15 cellular contexts compared by ENCODE assay signal in the genomic region with DNA sequence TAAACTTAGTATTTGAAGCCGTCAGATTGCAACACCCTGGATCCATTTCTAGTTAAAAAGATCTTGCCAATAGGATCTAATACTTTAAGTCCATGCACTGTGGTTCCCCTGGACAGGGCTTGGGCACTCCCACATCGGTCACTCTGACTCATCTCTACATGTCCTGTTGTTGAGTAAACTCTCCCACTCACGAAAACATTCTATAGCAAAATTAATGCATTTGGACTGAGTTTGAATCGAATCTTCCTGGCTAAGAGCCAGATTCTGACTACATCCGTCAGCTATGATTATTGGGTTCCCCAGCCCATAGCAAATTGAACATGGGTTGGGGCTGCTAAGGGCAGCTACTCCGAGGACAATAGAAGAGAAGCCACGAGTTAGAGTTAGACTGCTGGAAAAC.
DNase-seq lines count a peak whose midpoint lies in the region; ATAC-seq and TF ChIP-seq lines count a peak whose summit lies in the region.
"Had no signal": no experiment of that assay in that cellular context is flagged by ENCODE, and none has a peak within 500 bp of the region (broad histone marks: within the 10 kb centered on the region; RNA-seq: fewer than 3 reads in every experiment).

No MANE protein-coding gene starts in this region.

- H3K4me2 ChIP-seq in MM.1S (ENCODE audit: low read depth, low read length), result no peak overlapping the region

- TF ChIP-seq CTCF in BJ (IDR thresholded peaks at IDR 0.05; ENCODE audit: insufficient read depth, low read depth, low read length) (no peak), brain microvascular endothelial cell (IDR thresholded peaks at IDR 0.05; ENCODE audit: low read depth, low read length, missing control alignments) (no peak), MM.1S (IDR thresholded peaks at IDR 0.05; ENCODE audit: low read length) (no peak), nephron progenitor cell (IDR thresholded peaks at IDR 0.05) (no peak)

- H3K9me3 Mint-ChIP-seq in nephron progenitor cell, result no peaks in the 10 kb centered on the region
- H3K9me3 Mint-ChIP-seq: memory B cell had no signal

- H3K4me1 ChIP-seq in SJCRH30 (no peaks in the 10 kb centered on the region), MM.1S (ENCODE audit: low read length) (no peaks in the 10 kb centered on the region)
- H3K4me1 ChIP-seq: transverse colon had no signal

- H3K4me3 ChIP-seq in BJ (ENCODE audit: low read depth, low read length) (no peak overlapping the region), brain microvascular endothelial cell (ENCODE audit: low read depth, low read length) (no peak overlapping the region), SJCRH30 (no peak overlapping the region), MM.1S (ENCODE audit: low read length) (no peak overlapping the region)
- H3K4me3 ChIP-seq: heart right ventricle, transverse colon had no signal

- H3K27me3 ChIP-seq in BJ (ENCODE audit: control insufficient read depth, insufficient read depth, low read length), result no peaks in the 10 kb centered on the region
- no peaks in the 10 kb centered on the region for H3K27me3 ChIP-seq in brain microvascular endothelial cell (replicated peaks)
- no peaks in the 10 kb centered on the region for H3K27me3 ChIP-seq in SJCRH30
- no peaks in the 10 kb centered on the region for H3K27me3 ChIP-seq in MM.1S (replicated peaks; ENCODE audit: insufficient read depth, low read length)
- H3K27me3 ChIP-seq: transverse colon had no signal

- DNase-seq in BJ (ENCODE audit: low read depth) (peak; percentile 74), LHCN-M2 (ENCODE audit: low read depth) (peak; percentile 76), brain microvascular endothelial cell (peak; percentile 85), lung microvascular endothelial cell (ENCODE audit: low read depth in 2 of 2) (peak; percentile 12 to 86), SJCRH30 (no peak), MM.1S (no peak), nephron progenitor cell (no peak)
- DNase-seq: activated CD4-positive, CD25-positive, alpha-beta regulatory T cell; activated T-cell treated with anti-CD3 and anti-CD28 coated beads, Interleukin-2, amount 50 U/mL, for 48 hours; central memory CD4-positive, alpha-beta T cell; COR-L47; heart right ventricle; transverse colon had no signal

- H3K27ac Mint-ChIP-seq in nephron progenitor cell, result no peak overlapping the region
- H3K27ac Mint-ChIP-seq: memory B cell had no signal

- H3K9me3 ChIP-seq in SJCRH30 (replicated peaks), result no peaks in the 10 kb centered on the region
- no peaks in the 10 kb centered on the region for H3K9me3 ChIP-seq in MM.1S (replicated peaks; ENCODE audit: insufficient read depth, low read length)
- H3K9me3 ChIP-seq: heart right ventricle, transverse colon had no signal

- no peaks in the 10 kb centered on the region for H3F3A ChIP-seq in MM.1S (ENCODE audit: insufficient read depth, low read length)

- H3K9ac ChIP-seq in MM.1S (ENCODE audit: low read length), result no peak overlapping the region

- H3K27ac ChIP-seq in brain microvascular endothelial cell (peak overlapping the region; percentile 35), SJCRH30 (no peak overlapping the region), MM.1S (ENCODE audit: low read length) (no peak overlapping the region)
- H3K27ac ChIP-seq: heart right ventricle, transverse colon had no signal

- H3K9me2 ChIP-seq in MM.1S (replicated peaks; ENCODE audit: insufficient read depth, low read length), result no peaks in the 10 kb centered on the region

- POLR2A ChIA-PET in BJ (lab: Charles Lee), result no interaction called here

- CTCF ChIA-PET in BJ (lab: Yijun Ruan, JAX), result no interaction called here

- H3K27me3 Mint-ChIP-seq in nephron progenitor cell (ENCODE audit: low read depth, poor library complexity), result peaks cover 6% of the 10 kb centered on the region
- H3K27me3 Mint-ChIP-seq: memory B cell had no signal

- no peaks in the 10 kb centered on the region for H3K4me1 Mint-ChIP-seq in nephron progenitor cell
- H3K4me1 Mint-ChIP-seq: memory B cell had no signal

- no peak for ATAC-seq in HG02884 (IDR thresholded peaks at IDR 0.05; ENCODE audit: unreplicated experiment)

- H3K36me3 ChIP-seq in BJ (ENCODE audit: control insufficient read depth, insufficient read depth, low read length) (no peaks in the 10 kb centered on the region), brain microvascular endothelial cell (replicated peaks) (no peaks in the 10 kb centered on the region), SJCRH30 (no peaks in the 10 kb centered on the region), MM.1S (replicated peaks; ENCODE audit: insufficient read depth, low read length) (no peaks in the 10 kb centered on the region)
- H3K36me3 ChIP-seq: transverse colon had no signal

- no peak overlapping the region for H3K4me3 Mint-ChIP-seq in nephron progenitor cell
- H3K4me3 Mint-ChIP-seq: memory B cell had no signal

- in situ Hi-C loops in brain microvascular endothelial cell (cut with HindIII; ENCODE audit: low pct_ligation_motif_present, low sequenced_read_pairs), result no loop called here

- H2AFZ ChIP-seq in MM.1S (ENCODE audit: low read length), result no peak overlapping the region

- H3K36me3 Mint-ChIP-seq in nephron progenitor cell (ENCODE audit: low read depth), result peaks cover 21% of the 10 kb centered on the region
- H3K36me3 Mint-ChIP-seq: memory B cell had no signal

- no peaks in the 10 kb centered on the region for H4K20me1 ChIP-seq in MM.1S (ENCODE audit: insufficient read depth, low read length)

- H3K79me2 ChIP-seq in MM.1S (ENCODE audit: low read length), result no peaks in the 10 kb centered on the region

Comparison
In these comparisons a context has a peak if more than half of its experiments do, and no peak if none do; other contexts are left out.
1. DNase-seq: peak in BJ (single experiment), LHCN-M2 (single experiment), brain microvascular endothelial cell (single experiment) and lung microvascular endothelial cell (2 of 2); none in SJCRH30 (0 of 2), MM.1S (single experiment) and nephron progenitor cell (single experiment).